1 cellular context compared by ENCODE assay signal in genomic region chrX:135923353-135923752, GRCh38.
TF ChIP-seq lines count a peak whose summit lies in the region.

No MANE protein-coding gene starts in this region.

TF ChIP-seq in endothelial cell of umbilical vein, 7 proteins besides CTCF, POLR2A, EP300 and RAD21:
- TF ChIP-seq JUN (IDR thresholded peaks at IDR 0.05; ENCODE audit: borderline replicate concordance, insufficient read depth, insufficient read length, low read depth) (no peak), GATA2 (IDR thresholded peaks at IDR 0.05; ENCODE audit: insufficient read depth, insufficient read length, low read depth, low read length) (no peak), EZH2 (IDR thresholded peaks at IDR 0.05; ENCODE audit: borderline replicate concordance, low read depth, low read length, severe bottlenecking) (no peak), POLR2AphosphoS5 (IDR thresholded peaks at IDR 0.05; ENCODE audit: insufficient read depth, low read depth, low read length) (no peak), MYC (IDR thresholded peaks at IDR 0.05; ENCODE audit: low read depth, low read length) (no peak), FOS (IDR thresholded peaks at IDR 0.05; ENCODE audit: borderline replicate concordance, insufficient read depth, low read length) (no peak), MAX (IDR thresholded peaks at IDR 0.05; ENCODE audit: insufficient read depth, insufficient read length) (no peak)
